Comparison of ENCODE assay signal across 27 cellular contexts in the genomic region with DNA sequence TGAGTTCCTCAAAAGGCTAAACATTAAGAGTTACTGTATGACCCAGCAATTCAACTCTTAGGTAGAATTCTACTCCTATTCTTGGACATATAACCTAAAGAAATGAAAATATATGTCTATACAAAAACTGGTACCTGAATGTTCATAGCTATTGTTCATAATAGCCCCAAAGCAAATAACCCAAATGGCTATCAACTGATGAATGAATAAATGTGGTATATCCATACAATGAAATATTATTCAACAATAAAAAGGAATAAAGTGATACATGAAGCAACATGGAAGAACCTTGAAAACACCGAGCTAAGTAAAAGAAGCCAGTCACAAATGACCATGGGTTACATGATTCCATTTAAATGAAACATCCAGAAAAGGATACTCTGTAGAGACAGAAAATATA.
"Had no signal": no experiment of that assay in that cellular context is flagged by ENCODE, and none has a peak within 500 bp of the region (broad histone marks: within the 10 kb centered on the region; RNA-seq: fewer than 3 reads in every experiment).

No MANE protein-coding gene starts in this region.

- H3K36me3 ChIP-seq: suprapubic skin, thoracic aorta, thyroid gland, tibial artery, transverse colon, upper lobe of left lung, upper lobe of right lung, uterus, vagina had no signal

- H3K27me3 ChIP-seq: stomach, suprapubic skin, testis, thyroid gland, tibial artery, tibial nerve, transverse colon, upper lobe of left lung, upper lobe of right lung, uterus, vagina had no signal

- DNase-seq: stimulated activated CD4-positive, alpha-beta T cell treated with anti-CD3 and anti-CD28 coated beads, Interleukin-2, amount 100 ng/mL, for 48 hours; stimulated activated CD4-positive, alpha-beta T cell treated with anti-CD3 and anti-CD28 coated beads, Interleukin-4, amount 100 ng/mL, for 1 hour; stimulated activated CD4-positive, alpha-beta T cell treated with anti-CD3 and anti-CD28 coated beads, Interleukin-4, amount 100 ng/mL, for 24 hours; stimulated activated CD4-positive, alpha-beta T cell treated with anti-CD3 and anti-CD28 coated beads, Interleukin-4, amount 100 ng/mL, for 4 hours; stimulated activated CD8-positive, alpha-beta memory T cell treated with anti-CD3 and anti-CD28 coated beads, Interleukin-4, amount 100 ng/mL, for 48 hours; stimulated activated naive B cell treated with anti-CD40 and anti-IgM and Interleukin-4, amounts not matched to agents 10 μg/mL and 1 μg/mL and 100 μg/mL, for 72 hours; stimulated activated naive CD4-positive, alpha-beta T cell; stimulated activated naive CD4-positive, alpha-beta T cell treated with Interleukin-2 at 50 U/mL for 16 hours; stimulated activated naive CD8-positive, alpha-beta T cell treated with anti-CD3 and anti-CD28 coated beads, Interleukin-15, amount 100 ng/mL, for 72 hours; stimulated activated naive CD8-positive, alpha-beta T cell treated with anti-CD3 and anti-CD28 coated beads, Interleukin-15, Interleukin-2, amounts not matched to agents 100 U/mL and 50 U/mL, for 24 hours; stomach; substantia nigra; testis; thyroid gland; tibial artery; transverse colon; trophoblast cell; upper lobe of left lung; upper lobe of right lung; uterus had no signal

- H3K9me3 ChIP-seq: suprapubic skin, testis, thoracic aorta, thyroid gland, transverse colon, uterus, vagina had no signal

- FAIRE-seq: urothelium cell line had no signal

- ATAC-seq: stimulated activated effector memory CD8-positive, alpha-beta T cell treated with anti-CD3 and anti-CD28 coated beads, Interleukin-12 subunit alpha, Interleukin-12 subunit beta, amount 100 ng/mL, for 72 hours; stimulated activated memory B cell treated with anti-CD40 and anti-IgM and Interleukin-4, amounts not matched to agents 10 μg/mL and 1 μg/mL and 100 μg/mL, for 72 hours; stimulated activated naive B cell treated with anti-CD40 and anti-IgM and Interleukin-4, amounts not matched to agents 10 μg/mL and 1 μg/mL and 100 μg/mL, for 72 hours; stimulated activated naive CD8-positive, alpha-beta T cell treated with anti-CD3 and anti-CD28 coated beads, Interleukin-15, amount 100 ng/mL, for 72 hours; stimulated activated naive CD8-positive, alpha-beta T cell treated with anti-CD3 and anti-CD28 coated beads, Interleukin-15, Interleukin-2, amounts not matched to agents 100 U/mL and 50 U/mL, for 24 hours; upper lobe of right lung had no signal

- H3K27ac ChIP-seq: stomach, suprapubic skin, testis, thoracic aorta, thyroid gland, tibial artery, tibial nerve, transverse colon, upper lobe of left lung, upper lobe of right lung, uterus, vagina had no signal

- H3K4me1 ChIP-seq: testis, tibial artery, upper lobe of right lung, uterus had no signal

- H3K4me3 ChIP-seq: stomach, suprapubic skin, testis, thoracic aorta, thyroid gland, tibial artery, tibial nerve, transverse colon, upper lobe of left lung, upper lobe of right lung, uterus, vagina had no signal
